ENCODE assay signal across 19 cellular contexts in genomic region chr6:155274106-155274505, GRCh38. TPM values are rescaled to one million over a fixed set of nuclear protein-coding genes. Genes with fewer than 3 reads are reported as not detected.
DNase-seq lines count a peak whose midpoint lies in the region; TF ChIP-seq lines count a peak whose summit lies in the region.
"Had no signal": no experiment of that assay in that cellular context is flagged by ENCODE, and none has a peak within 500 bp of the region (broad histone marks: within the 10 kb centered on the region; RNA-seq: fewer than 3 reads in every experiment).

No MANE protein-coding gene starts in this region.

- intact Hi-C loops in breast epithelium (cut with DNase I; ENCODE audit: low total_unique reads) (no loop called here), MCF 10A (cut with micrococcal nuclease) (no loop called here), transverse colon (cut with DNase I; ENCODE audit: low total_unique reads) (no loop called here)

- no peak for TF ChIP-seq EP300 in transverse colon (IDR thresholded peaks at IDR 0.05; ENCODE audit: low read depth)

- TF ChIP-seq CTCF in breast epithelium (IDR thresholded peaks at IDR 0.05) (no peak), MCF 10A (IDR thresholded peaks at IDR 0.05; ENCODE audit: unreplicated experiment) (no peak), brain microvascular endothelial cell (IDR thresholded peaks at IDR 0.05; ENCODE audit: low read depth, low read length, missing control alignments) (no peak), transverse colon (IDR thresholded peaks at IDR 0.05) (no peak)

- H3K27me3 ChIP-seq in breast epithelium (no peaks in the 10 kb centered on the region), brain microvascular endothelial cell (replicated peaks) (no peaks in the 10 kb centered on the region), iPS-20b (ENCODE audit: insufficient read depth, low read length) (no peaks in the 10 kb centered on the region), transverse colon (no peaks in the 10 kb centered on the region)

- H3K4me3 ChIP-seq in breast epithelium, result no peak overlapping the region
- H3K4me3 ChIP-seq in brain microvascular endothelial cell (ENCODE audit: low read depth, low read length), result no peak overlapping the region
- H3K4me3 ChIP-seq in iPS-20b (ENCODE audit: low read length), result no peak overlapping the region
- no peak overlapping the region for H3K4me3 ChIP-seq in transverse colon
- H3K4me3 ChIP-seq: SK-N-MC had no signal

- peaks cover 7% of the 10 kb centered on the region for H3K4me1 Mint-ChIP-seq in MCF 10A (ENCODE audit: insufficient read depth, unreplicated experiment)

- in situ Hi-C loops in brain microvascular endothelial cell (cut with HindIII; ENCODE audit: low pct_ligation_motif_present, low sequenced_read_pairs) (loop anchor here (25.0 kb wide), 1 partner anchor 337 kb away; no protein-coding TSS in a partner anchor), transverse colon (cut with MboI; ENCODE audit: low pct_ligation_motif_present in 1 of 4, low pct_unique_long_range_greater_than_20kb in 1 of 4, low sequenced_read_pairs in 3 of 4) (loop anchor here in 1 of 4 donors (25.0 kb wide), 1 partner anchor 337 kb away; no protein-coding TSS in a partner anchor)

- H3K9me3 Mint-ChIP-seq in MCF 10A (ENCODE audit: unreplicated experiment), result no peaks in the 10 kb centered on the region
- H3K9me3 Mint-ChIP-seq: CD4-positive, alpha-beta memory T cell; naive B cell had no signal

- no TSS peak for BruUV-seq in MCF 10A (replicated peaks; lab: Mats Ljungman, UMichigan)

- 44 to 67% methylated on average over 2 of the region's 2 CpGs for WGBS in transverse colon (ENCODE audit: low coverage in 1 of 2), 2 donors

- no peak overlapping the region for H3K27ac Mint-ChIP-seq in MCF 10A (ENCODE audit: low read depth, unreplicated experiment)

- CTCF ChIA-PET in MCF 10A (lab: Yijun Ruan, JAX), result no interaction called here

- TF ChIP-seq POLR2A in breast epithelium (IDR thresholded peaks at IDR 0.05), result no peak
- TF ChIP-seq POLR2A in transverse colon (IDR thresholded peaks at IDR 0.05), result no peak

- H3K36me3 ChIP-seq in breast epithelium (no peaks in the 10 kb centered on the region), brain microvascular endothelial cell (replicated peaks) (no peaks in the 10 kb centered on the region), iPS-20b (ENCODE audit: insufficient read depth, low read depth, low read length) (peaks cover 38% of the 10 kb centered on the region), transverse colon (no peaks in the 10 kb centered on the region)

- POLR2A ChIA-PET in MCF 10A (lab: Yijun Ruan, JAX), result interaction anchor here (1.0 kb wide), 1 partner anchor 9 kb away, joined by 3 read pairs; no protein-coding TSS in a partner anchor

- peaks cover 10% of the 10 kb centered on the region for H3K36me3 Mint-ChIP-seq in MCF 10A (ENCODE audit: insufficient read depth, unreplicated experiment)

- no peaks in the 10 kb centered on the region for H3K27me3 Mint-ChIP-seq in MCF 10A (ENCODE audit: insufficient read depth, unreplicated experiment)
- H3K27me3 Mint-ChIP-seq: CD4-positive, alpha-beta memory T cell; naive B cell had no signal

- H3K27ac ChIP-seq in breast epithelium (peak overlapping the region; percentile 6 to 80), brain microvascular endothelial cell (peak overlapping the region; percentile 82), iPS-20b (ENCODE audit: low read length) (no peak overlapping the region), transverse colon (peak overlapping the region; percentile 33 to 82 (median 61))
- H3K27ac ChIP-seq: 22Rv1, SK-N-MC, VCaP had no signal

- no peak overlapping the region for H3K4me3 Mint-ChIP-seq in MCF 10A (ENCODE audit: unreplicated experiment)
- H3K4me3 Mint-ChIP-seq: CD4-positive, alpha-beta memory T cell; naive B cell had no signal

- H3K9me3 ChIP-seq in breast epithelium, result no peaks in the 10 kb centered on the region
- no peaks in the 10 kb centered on the region for H3K9me3 ChIP-seq in iPS-20b (ENCODE audit: insufficient read depth, low read depth, low read length)
- H3K9me3 ChIP-seq in transverse colon, result no peaks in the 10 kb centered on the region

- peak overlapping the region; percentile 23; the same call in 1 of the 2 replicates for H3K9ac ChIP-seq in iPS-20b (ENCODE audit: low read depth, low read length)

- no peak for DNase-seq in breast epithelium (ENCODE audit: low spot score in 2 of 2)
- no peak for DNase-seq in MCF 10A (ENCODE audit: unreplicated experiment)
- no peak for DNase-seq in brain microvascular endothelial cell
- no peak for DNase-seq in transverse colon
- DNase-seq in cerebellar nuclear complex (lab: John Stamatoyannopoulos, UW), result no peak
- no peak for DNase-seq in GF-D8 (lab: John Stamatoyannopoulos, UW)
- DNase-seq in stimulated activated CD4-positive, alpha-beta T cell treated with anti-CD3 and anti-CD28 coated beads, Interleukin-2, amount 100 ng/mL, for 24 hours, result no peak
- DNase-seq: activated naive CD4-positive, alpha-beta T cell treated with anti-CD3 and anti-CD28 coated beads, Interleukin-2, amount 50 U/mL, for 16 hours; CD4-positive, alpha-beta memory T cell; naive B cell; NCI-H345; stimulated activated CD4-positive, alpha-beta T cell treated with anti-CD3 and anti-CD28 coated beads, Interleukin-4, amount 100 ng/mL, for 24 hours had no signal

- H3K4me1 ChIP-seq in breast epithelium (no peaks in the 10 kb centered on the region), iPS-20b (ENCODE audit: insufficient read depth, low read length) (peaks cover 25% of the 10 kb centered on the region), transverse colon (peaks cover 0 to 34% (median 2%) of the 10 kb centered on the region in 4 donors)

RNA-seq across cellular contexts. Expression of gene CLDN20, which starts 10.3 kb away (rescaled TPM):
- total RNA-seq in breast epithelium (not detected), MCF 10A (2022) (not detected in 2 replicates), transverse colon (not detected)
- total RNA-seq: CD4-positive, alpha-beta memory T cell; frontal cortex; kidney epithelial cell; pulmonary artery endothelial cell had no signal

RNA-seq across cellular contexts. Expression of gene TFB1M, which starts 40.2 kb away (rescaled TPM):
- total RNA-seq in breast epithelium (10 to 100 TPM in 2 of 3 donors, 1 to 10 TPM in 1; 9.9 to 28.5 (median 18.4) TPM), MCF 10A (2022) (26.8 and 31.0 TPM in 2 replicates), transverse colon (10 to 100 TPM in 3 of 4 donors, 1 to 10 TPM in 1; 3.2 to 43.4 (median 16.5) TPM)
